In the genomic region with DNA sequence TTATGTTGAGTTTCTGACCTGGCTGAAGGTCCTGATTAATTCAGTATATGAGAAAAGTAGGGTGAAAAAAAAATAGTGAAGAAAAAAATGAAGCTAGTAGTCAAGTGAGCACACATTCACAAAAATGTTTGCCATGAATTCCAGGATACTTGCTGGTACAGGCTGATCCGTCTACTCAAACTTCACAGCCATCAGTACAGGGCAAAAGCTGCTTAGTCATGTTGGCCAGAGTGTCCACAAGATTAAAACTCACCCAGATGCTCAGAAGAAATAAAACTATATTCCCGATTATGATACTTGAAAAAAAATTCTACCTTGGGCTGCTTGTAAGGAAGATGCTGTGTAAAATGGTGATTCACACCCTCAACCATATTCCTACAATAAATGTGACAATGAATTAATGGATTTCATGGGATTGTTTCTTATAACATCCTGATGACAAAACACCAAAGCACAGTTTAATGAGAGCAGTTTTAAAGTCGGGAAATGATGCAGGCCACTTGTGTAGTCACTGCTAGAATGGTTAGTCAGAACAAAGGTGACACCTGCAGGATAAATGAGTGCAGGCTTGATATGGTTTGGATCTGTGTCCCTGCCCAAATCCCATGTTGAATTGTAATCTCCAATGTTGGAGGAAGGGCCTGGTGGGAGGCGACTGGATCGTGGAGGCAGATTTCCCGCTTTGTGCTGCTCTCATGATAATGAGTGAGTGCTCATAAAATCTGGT, we compare ENCODE assay signal across 14 cellular contexts. TPM values are rescaled to one million over a fixed set of nuclear protein-coding genes. Genes with fewer than 3 reads are reported as not detected.
DNase-seq lines count a peak whose midpoint lies in the region; ATAC-seq and TF ChIP-seq lines count a peak whose summit lies in the region.
"Had no signal": no experiment of that assay in that cellular context is flagged by ENCODE, and none has a peak within 500 bp of the region (broad histone marks: within the 10 kb centered on the region; RNA-seq: fewer than 3 reads in every experiment).

No MANE protein-coding gene starts in this region.

- no peak for TF ChIP-seq POLR2A in erythroblast (IDR thresholded peaks at IDR 0.05; ENCODE audit: low read length)

- DNase-seq in EL, result peak; percentile 71
- peak; percentile 2 for DNase-seq in RKO (ENCODE audit: low spot score)
- peak; percentile 46 for DNase-seq in fibroblast of peridontal ligament (ENCODE audit: extremely low read depth)
- DNase-seq in retinal pigment epithelial cell (ENCODE audit: low read depth), result peak; percentile 40
- DNase-seq in erythroblast (lab: John Stamatoyannopoulos, UW), result no peak
- DNase-seq in natural killer cell treated with Interleukin-12 subunit alpha and Interleukin-12 subunit beta and Interleukin-15 and Interleukin-18, amount 100 ng/mL, for 72 hours (ENCODE audit: low spot score), result no peak
- no peak for DNase-seq in stimulated activated CD4-positive, alpha-beta T cell treated with anti-CD3 and anti-CD28 coated beads, Interleukin-2, amount 100 ng/mL, for 24 hours
- DNase-seq: activated T-cell treated with anti-CD3 and anti-CD28 coated beads, Interleukin-2, amount 50 U/mL, for 48 hours; colonic mucosa; DMS153; NCI-H1092; stimulated activated CD4-positive, alpha-beta T cell treated with anti-CD3 and anti-CD28 coated beads, Interleukin-4, amount 100 ng/mL, for 1 hour; substantia nigra had no signal

- H3K27me3 Mint-ChIP-seq in natural killer cell treated with Interleukin-12 subunit alpha and Interleukin-12 subunit beta and Interleukin-15 and Interleukin-18, amount 100 ng/mL, for 72 hours, result peaks cover 18 to 28% of the 10 kb centered on the region in 2 donors

- TF ChIP-seq CTCF in retinal pigment epithelial cell (conservative IDR thresholded peaks at IDR 0.05; ENCODE audit: low read depth, low read length), result peak; percentile 18

- H3K4me3 Mint-ChIP-seq in natural killer cell treated with Interleukin-12 subunit alpha and Interleukin-12 subunit beta and Interleukin-15 and Interleukin-18, amount 100 ng/mL, for 72 hours, result no peak overlapping the region

- no peaks in the 10 kb centered on the region for H3K4me1 Mint-ChIP-seq in natural killer cell treated with Interleukin-12 subunit alpha and Interleukin-12 subunit beta and Interleukin-15 and Interleukin-18, amount 100 ng/mL, for 72 hours (ENCODE audit: low read depth in 2 of 2)

- no peak overlapping the region for H3K27ac Mint-ChIP-seq in natural killer cell treated with Interleukin-12 subunit alpha and Interleukin-12 subunit beta and Interleukin-15 and Interleukin-18, amount 100 ng/mL, for 72 hours

- H3K36me3 Mint-ChIP-seq in natural killer cell treated with Interleukin-12 subunit alpha and Interleukin-12 subunit beta and Interleukin-15 and Interleukin-18, amount 100 ng/mL, for 72 hours, result no peaks in the 10 kb centered on the region

- H3K9me3 Mint-ChIP-seq in natural killer cell treated with Interleukin-12 subunit alpha and Interleukin-12 subunit beta and Interleukin-15 and Interleukin-18, amount 100 ng/mL, for 72 hours, result no peaks in the 10 kb centered on the region

- ATAC-seq in natural killer cell treated with Interleukin-12 subunit alpha and Interleukin-12 subunit beta and Interleukin-15 and Interleukin-18, amount 100 ng/mL, for 72 hours, result no peak
- no peak for ATAC-seq in HG02870 (IDR thresholded peaks at IDR 0.05; ENCODE audit: unreplicated experiment)

- H3K4me3 ChIP-seq in retinal pigment epithelial cell (ENCODE audit: low read length), result no peak overlapping the region
- H3K4me3 ChIP-seq: colonic mucosa had no signal

RNA-seq across cellular contexts. Expression of gene ANKRD1, which starts 49.2 kb away (rescaled TPM):
- total RNA-seq in natural killer cell treated with Interleukin-12 subunit alpha and Interleukin-12 subunit beta and Interleukin-15 and Interleukin-18, amount 100 ng/mL, for 72 hours, result not detected

Comparison
In these comparisons a context has a peak if more than half of its experiments do, and no peak if none do; other contexts are left out.
1. DNase-seq: peak in EL (single experiment), RKO (single experiment), fibroblast of peridontal ligament (single experiment) and retinal pigment epithelial cell (single experiment); none in erythroblast (0 of 2), natural killer cell treated with Interleukin-12 subunit alpha and Interleukin-12 subunit beta and Interleukin-15 and Interleukin-18, amount 100 ng/mL, for 72 hours (single experiment) and stimulated activated CD4-positive, alpha-beta T cell treated with anti-CD3 and anti-CD28 coated beads, Interleukin-2, amount 100 ng/mL, for 24 hours (0 of 2).